9 cellular contexts compared by ENCODE assay signal in genomic region chr2:62216616-62217015, GRCh38. TPM values are rescaled to one million over a fixed set of nuclear protein-coding genes. Genes with fewer than 3 reads are reported as not detected.
DNase-seq lines count a peak whose midpoint lies in the region; ATAC-seq and TF ChIP-seq lines count a peak whose summit lies in the region.
"Had no signal": no experiment of that assay in that cellular context is flagged by ENCODE, and none has a peak within 500 bp of the region (broad histone marks: within the 10 kb centered on the region; RNA-seq: fewer than 3 reads in every experiment).

No MANE protein-coding gene starts in this region.

- no peak for ATAC-seq in CD8-positive, alpha-beta T cell
- ATAC-seq in T-cell (replicated peaks in 1 of 4) (no peak), GM21381 (IDR thresholded peaks at IDR 0.05; ENCODE audit: unreplicated experiment) (no peak)

- peaks cover 39% of the 10 kb centered on the region for H3K36me3 Mint-ChIP-seq in CD8-positive, alpha-beta T cell
- peaks cover 41% of the 10 kb centered on the region for H3K36me3 Mint-ChIP-seq in T-cell

- H3K9me3 Mint-ChIP-seq in CD8-positive, alpha-beta T cell = peaks cover 8% of the 10 kb centered on the region
- H3K9me3 Mint-ChIP-seq in T-cell = peaks cover 6 to 14% (median 9%) of the 10 kb centered on the region in 3 donors

- intact Hi-C loops in CD8-positive, alpha-beta T cell (cut with DNase I, micrococcal nuclease) = no loop called here

- H3K36me3 ChIP-seq in CD8-positive, alpha-beta T cell (ENCODE audit: insufficient read depth, low read length) = no peaks in the 10 kb centered on the region

- no peak for TF ChIP-seq CTCF in CD8-positive, alpha-beta T cell (IDR thresholded peaks at IDR 0.05)
- TF ChIP-seq CTCF in fibroblast of villous mesenchyme (IDR thresholded peaks at IDR 0.05; ENCODE audit: insufficient read depth, low read depth, low read length) = no peak

- peaks cover 96% of the 10 kb centered on the region for H3K4me1 ChIP-seq in CD8-positive, alpha-beta T cell (ENCODE audit: insufficient read depth, low read length)

- POLR2A ChIA-PET in CD8-positive, alpha-beta T cell (lab: Charles Lee) = interaction anchor here (0.6 to 0.7 kb wide), 2 partner anchors 19 to 87 kb away, joined by 3 to 5 read pairs; no protein-coding TSS in a partner anchor
- POLR2A ChIA-PET in T-cell (lab: Charles Lee) = no interaction called here

- H3K27me3 Mint-ChIP-seq in CD8-positive, alpha-beta T cell (ENCODE audit: low read depth) = no peaks in the 10 kb centered on the region
- no peaks in the 10 kb centered on the region for H3K27me3 Mint-ChIP-seq in T-cell

- peak overlapping the region; percentile 56 for H3K4me3 Mint-ChIP-seq in CD8-positive, alpha-beta T cell
- H3K4me3 Mint-ChIP-seq in T-cell = peak overlapping the region in 2 of 3 donors; percentile 9

- no peaks in the 10 kb centered on the region for H3K9me3 ChIP-seq in CD8-positive, alpha-beta T cell (ENCODE audit: low read length)

- H3K27ac Mint-ChIP-seq in CD8-positive, alpha-beta T cell = peak overlapping the region; percentile 90
- peak overlapping the region; percentile 52 to 79 for H3K27ac Mint-ChIP-seq in T-cell

- no peaks in the 10 kb centered on the region for H3K27me3 ChIP-seq in CD8-positive, alpha-beta T cell (ENCODE audit: insufficient read depth, low read length)

- no peak for DNase-seq in CD8-positive, alpha-beta T cell
- DNase-seq in T-cell (no peak), fibroblast of villous mesenchyme (ENCODE audit: low read depth) (peak; percentile 98), renal cortical epithelial cell (ENCODE audit: low read depth) (peak; percentile 96), HUDEP-2 (lab: John Stamatoyannopoulos, UW; ENCODE audit: unreplicated experiment in 76 of 76) (no peak), nucleus accumbens (lab: John Stamatoyannopoulos, UW) (no peak)
- DNase-seq in stimulated activated CD4-positive, alpha-beta T cell treated with anti-CD3 and anti-CD28 coated beads, Interleukin-1b, Interleukin-23, amount 100 ng/mL, for 48 hours = no peak

- H3K4me3 ChIP-seq in CD8-positive, alpha-beta T cell (ENCODE audit: low read depth, low read length) = no peak overlapping the region
- no peak overlapping the region for H3K4me3 ChIP-seq in fibroblast of villous mesenchyme (ENCODE audit: low read depth, low read length)

- CTCF ChIA-PET in CD8-positive, alpha-beta T cell (lab: Charles Lee) = interaction anchor here (0.7 kb wide), 2 partner anchors 11 to 1299 kb away, joined by 3 to 4 read pairs; no protein-coding TSS in a partner anchor
- CTCF ChIA-PET in T-cell (lab: Charles Lee) = interaction anchor here in 1 of 2 donors (1.1 kb wide), 1 partner anchor 19 kb away, joined by 4 read pairs; no protein-coding TSS in a partner anchor

- H3K4me1 Mint-ChIP-seq in CD8-positive, alpha-beta T cell (ENCODE audit: low read depth) = peaks cover 98% of the 10 kb centered on the region
- H3K4me1 Mint-ChIP-seq in T-cell = peaks cover 96 to 98% (median 98%) of the 10 kb centered on the region in 3 donors

- H3K27ac ChIP-seq in CD8-positive, alpha-beta T cell (ENCODE audit: low read depth, low read length) = no peak overlapping the region
- H3K27ac ChIP-seq: epithelial cell of prostate had no signal

RNA-seq across cellular contexts. Expression of gene B3GNT2, which starts 20.7 kb away (rescaled TPM):
- total RNA-seq in CD8-positive, alpha-beta T cell = 10 to 100 TPM; 74.1 to 77.9 TPM
- total RNA-seq in T-cell (10 to 100 TPM; 20.9 to 47.3 (median 22.4) TPM), fibroblast of villous mesenchyme (19.0 and 26.3 TPM in 2 replicates), renal cortical epithelial cell (44.2 and 63.0 TPM in 2 replicates)

Comparison
In these comparisons a context has a peak if more than half of its experiments do, and no peak if none do; other contexts are left out.
1. DNase-seq: peak in fibroblast of villous mesenchyme (single experiment) and renal cortical epithelial cell (single experiment); none in CD8-positive, alpha-beta T cell (0 of 7), T-cell (0 of 34), HUDEP-2 (0 of 76), nucleus accumbens (0 of 56) and stimulated activated CD4-positive, alpha-beta T cell treated with anti-CD3 and anti-CD28 coated beads, Interleukin-1b, Interleukin-23, amount 100 ng/mL, for 48 hours (single experiment).